1 cellular context compared by ENCODE assay signal in genomic region chr2:149587220-149587949, GRCh38.
TF ChIP-seq lines count a peak whose summit lies in the region.

MMADHC (minus strand) TSS chr2:149587775; CDS start chr2:149587097, 678 bp downstream.

TF ChIP-seq in K562, 482 proteins besides CTCF, POLR2A, EP300 and RAD21 (continued from another document and continues in another):
- TF ChIP-seq GTF3C2 (IDR thresholded peaks at IDR 0.05; ENCODE audit: borderline replicate concordance, extremely low read depth, insufficient read length) (no peak), ZNF717 (CRISPR knock-in tag; IDR thresholded peaks at IDR 0.05) (no peak), MEF2D (tag; conservative IDR thresholded peaks at IDR 0.05; ENCODE audit: low read depth) (0 out of 2 replicates have a peak, but pooled peaks have one; percentile 44), FOXO4 (CRISPR knock-in tag; IDR thresholded peaks at IDR 0.05) (no peak), ZNF699 (CRISPR knock-in tag; IDR thresholded peaks at IDR 0.05; ENCODE audit: insufficient replicate concordance) (no peak), NFE2L1 (tag; IDR thresholded peaks at IDR 0.05; ENCODE audit: borderline replicate concordance, low read depth) (no peak), MTA3 (IDR thresholded peaks at IDR 0.05; ENCODE audit: borderline replicate concordance) (peak; percentile 85), AFF4 (CRISPR knock-in tag; IDR thresholded peaks at IDR 0.05) (peak; percentile 92; the same call in 1 of the 2 replicates), PRDM10 (IDR thresholded peaks at IDR 0.05; ENCODE audit: partially characterized antibody) (peak; percentile 87), GTF2B (IDR thresholded peaks at IDR 0.05; ENCODE audit: extremely low read depth, insufficient read length) (peak; percentile 77), U2AF2 (optimal IDR thresholded peaks at IDR 0.05; ENCODE audit: low read depth, low read length) (no peak), CUX1 (CRISPR knock-in tag; IDR thresholded peaks at IDR 0.05) (no peak), ETS2 (tag; IDR thresholded peaks at IDR 0.05; ENCODE audit: borderline replicate concordance, poor library complexity, severe bottlenecking) (no peak), E2F6 (IDR thresholded peaks at IDR 0.05; ENCODE audit: borderline replicate concordance in 1 of 2, extremely low read depth in 1 of 2, insufficient read depth in 1 of 2, insufficient read length in 1 of 2, low read depth in 1 of 2, low read length in 1 of 2, poor library complexity in 1 of 2, severe bottlenecking in 1 of 2) (peak; percentile 46 to 65), TFE3 (CRISPR knock-in tag; IDR thresholded peaks at IDR 0.05) (no peak), SPI1 (IDR thresholded peaks at IDR 0.05; ENCODE audit: borderline replicate concordance, low read depth, low read length) (0 out of 2 replicates have a peak, but pooled peaks have one; percentile 39), KLF1 (tag; IDR thresholded peaks at IDR 0.05) (0 out of 2 replicates have a peak, but pooled peaks have one; percentile 20), KLF13 (tag; IDR thresholded peaks at IDR 0.05; ENCODE audit: borderline replicate concordance, low read depth) (no peak), ZBTB43 (CRISPR knock-in tag; IDR thresholded peaks at IDR 0.05) (no peak), U2AF1 (optimal IDR thresholded peaks at IDR 0.05; ENCODE audit: low read depth, low read length) (no peak), CREB1 (IDR thresholded peaks at IDR 0.05) (peak; percentile 86), CREB1 (CRISPR knock-in tag; IDR thresholded peaks at IDR 0.05) (peak; percentile 87), SAP30 (IDR thresholded peaks at IDR 0.05; ENCODE audit: borderline replicate concordance, insufficient read depth, low read depth, low read length, poor library complexity, severe bottlenecking) (peak; percentile 71), GATA2 (CRISPR knock-in tag; IDR thresholded peaks at IDR 0.05) (no peak), ARID2 (IDR thresholded peaks at IDR 0.05) (peak; percentile 46; the same call in 1 of the 2 replicates), IRF1 (CRISPR knock-in tag; IDR thresholded peaks at IDR 0.05; ENCODE audit: borderline replicate concordance) (no peak)
